ENCODE assay signal across 1 cellular context in the genomic region with DNA sequence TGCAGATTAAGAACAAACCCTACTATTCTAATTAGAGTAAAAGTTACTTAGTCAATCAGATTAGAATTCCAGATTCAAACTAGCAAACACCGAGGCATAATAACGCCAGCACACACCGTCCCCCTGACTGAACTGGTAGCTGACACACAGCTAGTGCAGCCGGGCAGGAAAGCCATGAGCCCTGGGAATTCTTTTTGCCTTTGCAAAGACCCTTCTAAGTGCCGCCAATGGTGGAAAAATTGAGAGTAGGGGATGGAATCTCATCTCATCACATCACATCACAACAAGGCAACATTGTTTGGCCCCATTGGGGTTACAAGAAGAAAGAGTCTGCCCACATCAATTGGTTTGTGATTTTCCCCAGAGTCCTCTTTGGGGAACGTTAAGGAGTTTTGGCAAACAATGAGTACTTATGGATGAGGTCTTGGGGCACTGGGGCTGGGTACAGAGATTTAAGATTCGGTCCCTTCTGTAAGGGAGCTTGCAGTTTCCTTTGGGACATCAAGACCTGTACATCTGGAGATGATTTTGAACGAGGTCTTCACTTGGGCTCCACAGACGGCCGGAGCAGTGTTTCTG.
TF ChIP-seq lines count a peak whose summit lies in the region.

No MANE protein-coding gene starts in this region.

TF ChIP-seq in SK-N-SH treated with all-trans-retinoic acid at 6 μM for 48 hours, 23 proteins besides CTCF, POLR2A, EP300 and RAD21 (continued from another document):
- TF ChIP-seq, protein P1, sequence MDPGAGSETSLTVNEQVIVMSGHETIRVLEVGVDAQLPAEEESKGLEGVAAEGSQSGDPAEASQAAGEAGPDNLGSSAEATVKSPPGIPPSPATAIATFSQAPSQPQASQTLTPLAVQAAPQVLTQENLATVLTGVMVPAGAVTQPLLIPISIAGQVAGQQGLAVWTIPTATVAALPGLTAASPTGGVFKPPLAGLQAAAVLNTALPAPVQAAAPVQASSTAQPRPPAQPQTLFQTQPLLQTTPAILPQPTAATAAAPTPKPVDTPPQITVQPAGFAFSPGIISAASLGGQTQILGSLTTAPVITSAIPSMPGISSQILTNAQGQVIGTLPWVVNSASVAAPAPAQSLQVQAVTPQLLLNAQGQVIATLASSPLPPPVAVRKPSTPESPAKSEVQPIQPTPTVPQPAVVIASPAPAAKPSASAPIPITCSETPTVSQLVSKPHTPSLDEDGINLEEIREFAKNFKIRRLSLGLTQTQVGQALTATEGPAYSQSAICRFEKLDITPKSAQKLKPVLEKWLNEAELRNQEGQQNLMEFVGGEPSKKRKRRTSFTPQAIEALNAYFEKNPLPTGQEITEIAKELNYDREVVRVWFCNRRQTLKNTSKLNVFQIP (CRISPR knock-in tag; IDR thresholded peaks at IDR 0.05; ENCODE audit: borderline replicate concordance, low read depth), result no peak
- no peak for TF ChIP-seq SNAI2 (CRISPR knock-in tag; IDR thresholded peaks at IDR 0.05)
- no peak for TF ChIP-seq TSHZ2 (CRISPR knock-in tag; IDR thresholded peaks at IDR 0.05)
